2 cellular contexts compared by ENCODE assay signal in the genomic region with DNA sequence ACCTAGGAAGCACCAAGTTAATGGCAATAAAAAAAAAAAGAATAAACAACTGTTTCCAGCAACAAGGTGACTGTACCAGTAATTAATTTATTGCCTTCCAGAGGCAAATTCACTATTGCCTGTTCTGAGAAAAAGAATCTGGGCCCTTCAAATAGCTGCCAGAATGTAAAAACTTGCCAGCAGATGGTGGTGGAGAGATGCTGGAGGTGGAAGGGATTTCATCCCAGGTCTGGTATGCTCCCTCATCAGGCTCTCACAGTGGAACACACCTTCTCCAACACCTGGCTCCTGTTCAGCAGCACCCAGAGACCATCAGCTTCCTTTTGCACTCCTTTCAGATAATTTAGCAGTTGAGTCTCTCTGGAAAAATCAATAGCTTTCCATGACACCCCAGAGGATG.
TF ChIP-seq lines count a peak whose summit lies in the region.

No MANE protein-coding gene starts in this region.

TF ChIP-seq in IMR-90, 13 proteins besides CTCF, POLR2A, EP300 and RAD21:
- TF ChIP-seq MXI1 (IDR thresholded peaks at IDR 0.05; ENCODE audit: borderline replicate concordance, low read depth, low read length) (no peak), RCOR1 (IDR thresholded peaks at IDR 0.05; ENCODE audit: insufficient replicate concordance, low read length) (no peak), MAZ (IDR thresholded peaks at IDR 0.05; ENCODE audit: borderline replicate concordance, low read depth, low read length) (no peak), CHD1 (IDR thresholded peaks at IDR 0.05; ENCODE audit: low read depth, low read length) (no peak), NFE2L2 (IDR thresholded peaks at IDR 0.05; ENCODE audit: low read depth, low read length) (no peak), BHLHE40 (IDR thresholded peaks at IDR 0.05; ENCODE audit: low read depth, low read length) (no peak)
- TF ChIP-seq, protein P1, sequence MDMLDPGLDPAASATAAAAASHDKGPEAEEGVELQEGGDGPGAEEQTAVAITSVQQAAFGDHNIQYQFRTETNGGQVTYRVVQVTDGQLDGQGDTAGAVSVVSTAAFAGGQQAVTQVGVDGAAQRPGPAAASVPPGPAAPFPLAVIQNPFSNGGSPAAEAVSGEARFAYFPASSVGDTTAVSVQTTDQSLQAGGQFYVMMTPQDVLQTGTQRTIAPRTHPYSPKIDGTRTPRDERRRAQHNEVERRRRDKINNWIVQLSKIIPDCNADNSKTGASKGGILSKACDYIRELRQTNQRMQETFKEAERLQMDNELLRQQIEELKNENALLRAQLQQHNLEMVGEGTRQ (IDR thresholded peaks at IDR 0.05; ENCODE audit: low read depth, low read length), result no peak

TF ChIP-seq in H1, 55 proteins besides CTCF, POLR2A, EP300 and RAD21:
- TF ChIP-seq SIX5 (IDR thresholded peaks at IDR 0.05; ENCODE audit: low read depth, low read length), result no peak
- no peak for TF ChIP-seq RNF2 (IDR thresholded peaks at IDR 0.05; ENCODE audit: borderline replicate concordance, low read depth, low read length, missing control alignments, poor library complexity, severe bottlenecking)
- no peak for TF ChIP-seq RBBP5 (IDR thresholded peaks at IDR 0.05; ENCODE audit: borderline replicate concordance, low read depth, low read length)
- TF ChIP-seq HDAC2 (IDR thresholded peaks at IDR 0.05; ENCODE audit: borderline replicate concordance in 1 of 2, low read depth in 2 of 2, low read length in 2 of 2), result no peak
- TF ChIP-seq FOSL1 (IDR thresholded peaks at IDR 0.05; ENCODE audit: insufficient read depth, low read depth, low read length), result no peak
- TF ChIP-seq TAF1 (IDR thresholded peaks at IDR 0.05; ENCODE audit: low read depth, low read length), result no peak
- TF ChIP-seq TBP (IDR thresholded peaks at IDR 0.05; ENCODE audit: low read depth, low read length), result no peak
- no peak for TF ChIP-seq MAFK (IDR thresholded peaks at IDR 0.05; ENCODE audit: low read depth, low read length)
- TF ChIP-seq GABPA (IDR thresholded peaks at IDR 0.05; ENCODE audit: borderline replicate concordance, insufficient read depth, low read length), result no peak
- no peak for TF ChIP-seq SP2 (IDR thresholded peaks at IDR 0.05; ENCODE audit: low read length)
- TF ChIP-seq KDM4A (IDR thresholded peaks at IDR 0.05; ENCODE audit: low read depth, low read length, severe bottlenecking), result no peak
- no peak for TF ChIP-seq BCL11A (IDR thresholded peaks at IDR 0.05; ENCODE audit: low read depth in 2 of 2, low read length in 2 of 2)
- TF ChIP-seq YY1 (IDR thresholded peaks at IDR 0.05; ENCODE audit: low read depth, low read length), result no peak
- no peak for TF ChIP-seq CBX8 (IDR thresholded peaks at IDR 0.05; ENCODE audit: borderline replicate concordance, low read depth, low read length)
- TF ChIP-seq SUZ12 (IDR thresholded peaks at IDR 0.05; ENCODE audit: low read length), result no peak
- TF ChIP-seq, protein P2, sequence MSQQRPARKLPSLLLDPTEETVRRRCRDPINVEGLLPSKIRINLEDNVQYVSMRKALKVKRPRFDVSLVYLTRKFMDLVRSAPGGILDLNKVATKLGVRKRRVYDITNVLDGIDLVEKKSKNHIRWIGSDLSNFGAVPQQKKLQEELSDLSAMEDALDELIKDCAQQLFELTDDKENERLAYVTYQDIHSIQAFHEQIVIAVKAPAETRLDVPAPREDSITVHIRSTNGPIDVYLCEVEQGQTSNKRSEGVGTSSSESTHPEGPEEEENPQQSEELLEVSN (IDR thresholded peaks at IDR 0.05), result no peak
- TF ChIP-seq BACH1 (IDR thresholded peaks at IDR 0.05; ENCODE audit: low read length), result no peak
- TF ChIP-seq, protein P3, sequence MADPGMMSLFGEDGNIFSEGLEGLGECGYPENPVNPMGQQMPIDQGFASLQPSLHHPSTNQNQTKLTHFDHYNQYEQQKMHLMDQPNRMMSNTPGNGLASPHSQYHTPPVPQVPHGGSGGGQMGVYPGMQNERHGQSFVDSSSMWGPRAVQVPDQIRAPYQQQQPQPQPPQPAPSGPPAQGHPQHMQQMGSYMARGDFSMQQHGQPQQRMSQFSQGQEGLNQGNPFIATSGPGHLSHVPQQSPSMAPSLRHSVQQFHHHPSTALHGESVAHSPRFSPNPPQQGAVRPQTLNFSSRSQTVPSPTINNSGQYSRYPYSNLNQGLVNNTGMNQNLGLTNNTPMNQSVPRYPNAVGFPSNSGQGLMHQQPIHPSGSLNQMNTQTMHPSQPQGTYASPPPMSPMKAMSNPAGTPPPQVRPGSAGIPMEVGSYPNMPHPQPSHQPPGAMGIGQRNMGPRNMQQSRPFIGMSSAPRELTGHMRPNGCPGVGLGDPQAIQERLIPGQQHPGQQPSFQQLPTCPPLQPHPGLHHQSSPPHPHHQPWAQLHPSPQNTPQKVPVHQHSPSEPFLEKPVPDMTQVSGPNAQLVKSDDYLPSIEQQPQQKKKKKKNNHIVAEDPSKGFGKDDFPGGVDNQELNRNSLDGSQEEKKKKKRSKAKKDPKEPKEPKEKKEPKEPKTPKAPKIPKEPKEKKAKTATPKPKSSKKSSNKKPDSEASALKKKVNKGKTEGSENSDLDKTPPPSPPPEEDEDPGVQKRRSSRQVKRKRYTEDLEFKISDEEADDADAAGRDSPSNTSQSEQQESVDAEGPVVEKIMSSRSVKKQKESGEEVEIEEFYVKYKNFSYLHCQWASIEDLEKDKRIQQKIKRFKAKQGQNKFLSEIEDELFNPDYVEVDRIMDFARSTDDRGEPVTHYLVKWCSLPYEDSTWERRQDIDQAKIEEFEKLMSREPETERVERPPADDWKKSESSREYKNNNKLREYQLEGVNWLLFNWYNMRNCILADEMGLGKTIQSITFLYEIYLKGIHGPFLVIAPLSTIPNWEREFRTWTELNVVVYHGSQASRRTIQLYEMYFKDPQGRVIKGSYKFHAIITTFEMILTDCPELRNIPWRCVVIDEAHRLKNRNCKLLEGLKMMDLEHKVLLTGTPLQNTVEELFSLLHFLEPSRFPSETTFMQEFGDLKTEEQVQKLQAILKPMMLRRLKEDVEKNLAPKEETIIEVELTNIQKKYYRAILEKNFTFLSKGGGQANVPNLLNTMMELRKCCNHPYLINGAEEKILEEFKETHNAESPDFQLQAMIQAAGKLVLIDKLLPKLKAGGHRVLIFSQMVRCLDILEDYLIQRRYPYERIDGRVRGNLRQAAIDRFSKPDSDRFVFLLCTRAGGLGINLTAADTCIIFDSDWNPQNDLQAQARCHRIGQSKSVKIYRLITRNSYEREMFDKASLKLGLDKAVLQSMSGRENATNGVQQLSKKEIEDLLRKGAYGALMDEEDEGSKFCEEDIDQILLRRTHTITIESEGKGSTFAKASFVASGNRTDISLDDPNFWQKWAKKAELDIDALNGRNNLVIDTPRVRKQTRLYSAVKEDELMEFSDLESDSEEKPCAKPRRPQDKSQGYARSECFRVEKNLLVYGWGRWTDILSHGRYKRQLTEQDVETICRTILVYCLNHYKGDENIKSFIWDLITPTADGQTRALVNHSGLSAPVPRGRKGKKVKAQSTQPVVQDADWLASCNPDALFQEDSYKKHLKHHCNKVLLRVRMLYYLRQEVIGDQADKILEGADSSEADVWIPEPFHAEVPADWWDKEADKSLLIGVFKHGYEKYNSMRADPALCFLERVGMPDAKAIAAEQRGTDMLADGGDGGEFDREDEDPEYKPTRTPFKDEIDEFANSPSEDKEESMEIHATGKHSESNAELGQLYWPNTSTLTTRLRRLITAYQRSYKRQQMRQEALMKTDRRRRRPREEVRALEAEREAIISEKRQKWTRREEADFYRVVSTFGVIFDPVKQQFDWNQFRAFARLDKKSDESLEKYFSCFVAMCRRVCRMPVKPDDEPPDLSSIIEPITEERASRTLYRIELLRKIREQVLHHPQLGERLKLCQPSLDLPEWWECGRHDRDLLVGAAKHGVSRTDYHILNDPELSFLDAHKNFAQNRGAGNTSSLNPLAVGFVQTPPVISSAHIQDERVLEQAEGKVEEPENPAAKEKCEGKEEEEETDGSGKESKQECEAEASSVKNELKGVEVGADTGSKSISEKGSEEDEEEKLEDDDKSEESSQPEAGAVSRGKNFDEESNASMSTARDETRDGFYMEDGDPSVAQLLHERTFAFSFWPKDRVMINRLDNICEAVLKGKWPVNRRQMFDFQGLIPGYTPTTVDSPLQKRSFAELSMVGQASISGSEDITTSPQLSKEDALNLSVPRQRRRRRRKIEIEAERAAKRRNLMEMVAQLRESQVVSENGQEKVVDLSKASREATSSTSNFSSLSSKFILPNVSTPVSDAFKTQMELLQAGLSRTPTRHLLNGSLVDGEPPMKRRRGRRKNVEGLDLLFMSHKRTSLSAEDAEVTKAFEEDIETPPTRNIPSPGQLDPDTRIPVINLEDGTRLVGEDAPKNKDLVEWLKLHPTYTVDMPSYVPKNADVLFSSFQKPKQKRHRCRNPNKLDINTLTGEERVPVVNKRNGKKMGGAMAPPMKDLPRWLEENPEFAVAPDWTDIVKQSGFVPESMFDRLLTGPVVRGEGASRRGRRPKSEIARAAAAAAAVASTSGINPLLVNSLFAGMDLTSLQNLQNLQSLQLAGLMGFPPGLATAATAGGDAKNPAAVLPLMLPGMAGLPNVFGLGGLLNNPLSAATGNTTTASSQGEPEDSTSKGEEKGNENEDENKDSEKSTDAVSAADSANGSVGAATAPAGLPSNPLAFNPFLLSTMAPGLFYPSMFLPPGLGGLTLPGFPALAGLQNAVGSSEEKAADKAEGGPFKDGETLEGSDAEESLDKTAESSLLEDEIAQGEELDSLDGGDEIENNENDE (IDR thresholded peaks at IDR 0.05; ENCODE audit: insufficient replicate concordance, low read length), result no peak
